Comparison of ENCODE assay signal across 8 cellular contexts in the genomic region with DNA sequence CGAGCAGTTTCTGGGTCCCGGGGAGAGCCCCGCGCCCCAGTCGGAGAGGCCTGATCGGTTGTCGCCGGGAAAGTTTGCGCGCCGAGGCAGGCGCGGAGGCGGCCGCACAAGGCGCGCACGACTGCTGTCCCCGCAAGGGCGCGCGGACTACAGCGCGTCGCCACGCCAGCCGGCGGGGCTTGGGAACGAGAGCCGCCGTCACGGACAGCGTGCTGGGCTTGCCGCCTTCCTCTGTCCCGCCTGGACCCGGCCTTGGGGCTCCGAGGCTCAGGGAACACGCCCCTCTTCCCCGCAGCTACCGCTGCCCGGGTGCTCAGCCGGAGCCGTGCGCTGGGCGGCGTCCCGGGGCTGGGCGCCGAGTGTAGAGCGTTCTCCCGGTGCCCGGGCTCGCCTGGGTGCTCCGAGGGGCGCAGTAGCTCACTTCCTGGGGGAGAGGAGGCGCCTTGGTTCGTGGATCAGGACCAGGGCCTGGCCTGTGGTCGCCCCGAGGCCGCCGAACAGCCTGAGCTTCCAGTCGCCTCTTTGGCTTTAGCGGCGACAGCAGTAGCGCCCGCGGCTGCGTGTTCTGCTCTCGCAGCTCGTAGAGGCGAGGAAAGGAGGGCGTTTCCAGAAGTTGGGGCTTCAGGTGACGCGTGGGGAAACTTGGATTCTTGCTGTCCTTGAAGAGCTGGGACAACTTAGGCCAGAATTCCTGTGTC. TPM values are rescaled to one million over a fixed set of nuclear protein-coding genes. Genes with fewer than 3 reads are reported as not detected.
DNase-seq lines count a peak whose midpoint lies in the region; ATAC-seq and TF ChIP-seq lines count a peak whose summit lies in the region.

No MANE protein-coding gene starts in this region.

- H3K4me3 Mint-ChIP-seq in activated T-cell treated with anti-CD3 and anti-CD28 coated beads, Interleukin-2, amount 50 U/mL, for 72 hours, result peak overlapping the region; percentile 96

- peak; percentile 56 to 59 for ATAC-seq in activated T-cell treated with anti-CD3 and anti-CD28 coated beads, Interleukin-2, amount 50 U/mL, for 72 hours (replicated peaks in 1 of 2)

- DNase-seq in NAMALWA (ENCODE audit: low spot score), result peak; percentile 7
- DNase-seq in activated T-cell treated with anti-CD3 and anti-CD28 coated beads, Interleukin-2, amount 50 U/mL, for 72 hours, result peak; percentile 40 to 45
- peak; percentile 45 for DNase-seq in fibroblast of mammary gland (ENCODE audit: low read depth)
- DNase-seq in OCI-M2 (lab: John Stamatoyannopoulos, UW; ENCODE audit: unreplicated experiment), result no peak
- no peak for DNase-seq in COR-L47 (lab: John Stamatoyannopoulos, UW)

- H3K4me1 Mint-ChIP-seq in activated T-cell treated with anti-CD3 and anti-CD28 coated beads, Interleukin-2, amount 50 U/mL, for 72 hours (ENCODE audit: low read depth), result peaks cover 20% of the 10 kb centered on the region

- TF ChIP-seq CTCF in fibroblast of mammary gland (conservative IDR thresholded peaks at IDR 0.05; ENCODE audit: control insufficient read depth, insufficient read depth, low read depth, low read length), result no peak

- H3K4me3 ChIP-seq in GM08714 (ENCODE audit: low read length) (peak overlapping the region; percentile 75; the same call in 1 of the 2 replicates), fibroblast of mammary gland (ENCODE audit: control insufficient read depth, low read depth, low read length) (peak overlapping the region; percentile 88), muscle layer of colon (ENCODE audit: low read depth in 1 of 2, low read length in 2 of 2) (peak overlapping the region; percentile 78 to 91), thymus (ENCODE audit: low read length) (peak overlapping the region; percentile 73)

- under 1% methylated on average over 74 of the region's 74 CpGs for WGBS in thymus

- H3K27ac ChIP-seq in muscle layer of colon (ENCODE audit: low read depth, low read length), result peak overlapping the region; percentile 73
- H3K27ac ChIP-seq in thymus (ENCODE audit: low read depth), result no peak overlapping the region

- H3K27me3 Mint-ChIP-seq in activated T-cell treated with anti-CD3 and anti-CD28 coated beads, Interleukin-2, amount 50 U/mL, for 72 hours (ENCODE audit: low read depth), result peaks cover 36% of the 10 kb centered on the region

- H3K36me3 ChIP-seq in muscle layer of colon (ENCODE audit: insufficient read depth, low read length) (no peaks in the 10 kb centered on the region), thymus (ENCODE audit: control insufficient read depth, insufficient read depth) (no peaks in the 10 kb centered on the region)

- peaks cover 15% of the 10 kb centered on the region for H3K4me1 ChIP-seq in muscle layer of colon (ENCODE audit: insufficient read depth, low read length)
- H3K4me1 ChIP-seq in thymus (ENCODE audit: control insufficient read depth, insufficient read depth, low read length), result peaks cover 13% of the 10 kb centered on the region

- H3K9me3 ChIP-seq in muscle layer of colon (ENCODE audit: low read length) (no peaks in the 10 kb centered on the region), thymus (ENCODE audit: control insufficient read depth) (no peaks in the 10 kb centered on the region)

- no peak overlapping the region for H3K27ac Mint-ChIP-seq in activated T-cell treated with anti-CD3 and anti-CD28 coated beads, Interleukin-2, amount 50 U/mL, for 72 hours

- H3K27me3 ChIP-seq in muscle layer of colon (ENCODE audit: control insufficient read depth in 1 of 2, insufficient read depth in 2 of 2, low read length in 2 of 2), result no peaks in the 10 kb centered on the region
- peaks cover 14% of the 10 kb centered on the region for H3K27me3 ChIP-seq in thymus (ENCODE audit: control insufficient read depth, insufficient read depth)

- peak overlapping the region; percentile 37 for H3K9ac ChIP-seq in muscle layer of colon (ENCODE audit: low read length)

- H3K9me3 Mint-ChIP-seq in activated T-cell treated with anti-CD3 and anti-CD28 coated beads, Interleukin-2, amount 50 U/mL, for 72 hours, result no peaks in the 10 kb centered on the region

- peaks cover 0 to 1% of the 10 kb centered on the region in 2 donors for H3K36me3 Mint-ChIP-seq in activated T-cell treated with anti-CD3 and anti-CD28 coated beads, Interleukin-2, amount 50 U/mL, for 72 hours (ENCODE audit: insufficient read depth in 2 of 2)

RNA-seq across cellular contexts. Expression of gene TLN2, which starts 1.4 kb away (rescaled TPM):
- total RNA-seq in activated T-cell treated with anti-CD3 and anti-CD28 coated beads, Interleukin-2, amount 50 U/mL, for 72 hours, result 1 to 10 TPM; 1.4 to 3.5 TPM
- polyA plus RNA-seq in thymus, result 2.4 TPM

Comparison
In these comparisons a context has a peak if more than half of its experiments do, and no peak if none do; other contexts are left out.
1. DNase-seq: peak in NAMALWA (single experiment), activated T-cell treated with anti-CD3 and anti-CD28 coated beads, Interleukin-2, amount 50 U/mL, for 72 hours (2 of 2) and fibroblast of mammary gland (single experiment); none in OCI-M2 (single experiment) and COR-L47 (single experiment).
2. Peak in every context shown above with its lines, with median percentiles within 50 percentile points of each other: H3K4me3 ChIP-seq.